ENCODE assay signal across 15 cellular contexts in genomic region chr4:152316969-152317368, GRCh38.
DNase-seq lines count a peak whose midpoint lies in the region; ATAC-seq and TF ChIP-seq lines count a peak whose summit lies in the region.
"Had no signal": no experiment of that assay in that cellular context is flagged by ENCODE, and none has a peak within 500 bp of the region (broad histone marks: within the 10 kb centered on the region; RNA-seq: fewer than 3 reads in every experiment).

No MANE protein-coding gene starts in this region.

- H3K27me3 ChIP-seq in fibroblast of lung (ENCODE audit: control insufficient read depth, insufficient read depth, low read length) (no peaks in the 10 kb centered on the region), testis (no peaks in the 10 kb centered on the region)
- H3K27me3 ChIP-seq: upper lobe of right lung had no signal

- H3K79me2 ChIP-seq in fibroblast of lung (ENCODE audit: control insufficient read depth, insufficient read depth, low read length), result no peaks in the 10 kb centered on the region

- intact Hi-C loops in testis (cut with DNase I; ENCODE audit: low total_unique reads), result no loop called here

- no peak overlapping the region for H3K9ac ChIP-seq in fibroblast of lung (ENCODE audit: insufficient read depth, low read length)

- H3K27ac ChIP-seq in fibroblast of lung (ENCODE audit: insufficient read depth, low read length), result no peak overlapping the region
- H3K27ac ChIP-seq in testis, result no peak overlapping the region
- H3K27ac ChIP-seq: upper lobe of right lung had no signal

- no peak for TF ChIP-seq CTCF in fibroblast of lung (conservative IDR thresholded peaks at IDR 0.05 in 1 of 2, IDR thresholded peaks at IDR 0.05 in 1 of 2; ENCODE audit: low read depth in 1 of 2, low read length in 2 of 2)
- TF ChIP-seq CTCF in testis (IDR thresholded peaks at IDR 0.05), result no peak

- 77 to 79% methylated on average over 3 of the region's 3 CpGs for WGBS in testis, 2 donors

- TF ChIP-seq POLR2A in testis (IDR thresholded peaks at IDR 0.05), result no peak

- DNase-seq in NCI-H2107 treated with DMSO at 0.1 percent for 48 hours (lab: John Stamatoyannopoulos, UW; ENCODE audit: unreplicated experiment), result peak; percentile 28
- no peak for DNase-seq in NCI-H2107 (lab: John Stamatoyannopoulos, UW)
- DNase-seq in NCI-H526 treated with DMSO at 0.1 percent for 48 hours (lab: John Stamatoyannopoulos, UW), result peak; percentile 78
- peak; percentile 35 to 41 for DNase-seq in fibroblast of lung (ENCODE audit: low read depth in 2 of 2)
- DNase-seq in stromal cell of bone marrow (ENCODE audit: low read depth), result peak; percentile 57
- no peak for DNase-seq in testis
- DNase-seq: amygdala; CD8-positive, alpha-beta T cell; dermis blood vessel endothelial cell; left cardiac atrium; upper lobe of right lung had no signal

- no peaks in the 10 kb centered on the region for H3K36me3 ChIP-seq in fibroblast of lung (ENCODE audit: control insufficient read depth, insufficient read depth, low read length)
- no peaks in the 10 kb centered on the region for H3K36me3 ChIP-seq in testis (ENCODE audit: low read depth, missing control alignments)

- H3K4me2 ChIP-seq in fibroblast of lung (ENCODE audit: extremely low read depth, insufficient read depth, low read length), result no peak overlapping the region

- H4K20me1 ChIP-seq in fibroblast of lung (ENCODE audit: control insufficient read depth, extremely low read depth, insufficient read depth, low read length), result no peaks in the 10 kb centered on the region

- no peaks in the 10 kb centered on the region for H3K9me3 ChIP-seq in fibroblast of lung (ENCODE audit: control insufficient read depth, insufficient read depth, low read depth, low read length)
- no peaks in the 10 kb centered on the region for H3K9me3 ChIP-seq in testis
- H3K9me3 ChIP-seq: upper lobe of right lung had no signal

- H3K4me1 ChIP-seq in fibroblast of lung (ENCODE audit: control insufficient read depth, extremely low read depth, insufficient read depth, low read length) (no peaks in the 10 kb centered on the region), testis (peaks cover 5% of the 10 kb centered on the region)
- H3K4me1 ChIP-seq: upper lobe of right lung had no signal

- no peak overlapping the region for H3K4me3 ChIP-seq in fibroblast of lung (replicated peaks in 1 of 4; ENCODE audit: control extremely low read depth in 1 of 4, insufficient read depth in 1 of 4, low read depth in 3 of 4, low read length in 4 of 4)
- no peak overlapping the region for H3K4me3 ChIP-seq in testis
- H3K4me3 ChIP-seq: upper lobe of right lung had no signal

- H2AFZ ChIP-seq in fibroblast of lung (ENCODE audit: low read length), result no peak overlapping the region

- ATAC-seq in HG03565 (IDR thresholded peaks at IDR 0.05; ENCODE audit: unreplicated experiment), result no peak
- no peak for ATAC-seq in GM18520 (IDR thresholded peaks at IDR 0.05; ENCODE audit: unreplicated experiment)
- ATAC-seq: CD8-positive, alpha-beta T cell; esophagus mucosa; HCT116; left cardiac atrium; upper lobe of right lung had no signal

Comparison
In these comparisons a context has a peak if more than half of its experiments do, and no peak if none do; other contexts are left out.
1. DNase-seq: peak in NCI-H2107 treated with DMSO at 0.1 percent for 48 hours (single experiment), NCI-H526 treated with DMSO at 0.1 percent for 48 hours (single experiment), fibroblast of lung (2 of 2) and stromal cell of bone marrow (single experiment); none in NCI-H2107 (single experiment) and testis (single experiment).